Comparison of ENCODE assay signal across 1 cellular context in the genomic region with DNA sequence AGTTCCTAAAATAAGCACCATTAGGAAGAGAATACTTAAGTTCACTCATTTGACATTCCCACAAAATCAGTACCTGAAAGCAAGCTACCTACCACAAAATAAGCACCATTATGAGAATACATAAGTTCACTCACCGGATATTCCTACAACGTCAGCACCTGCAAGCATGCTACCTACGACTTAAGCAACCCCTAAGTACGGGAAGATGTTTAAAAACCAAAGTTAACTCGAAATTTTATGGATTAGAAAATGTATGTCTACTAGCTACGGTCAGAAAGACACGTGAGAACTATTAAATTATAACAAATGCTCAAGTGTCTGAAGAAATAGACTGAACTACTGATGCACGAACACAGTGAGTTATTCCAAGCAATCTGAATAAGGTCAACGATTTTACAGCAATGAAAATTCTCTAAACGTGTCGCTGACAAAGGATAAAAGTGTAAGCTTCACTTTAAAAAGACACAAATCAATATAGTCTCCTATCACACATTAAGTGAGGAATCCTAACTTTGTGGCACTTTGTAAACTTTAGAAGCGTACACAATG.
TF ChIP-seq lines count a peak whose summit lies in the region.

No MANE protein-coding gene starts in this region.

TF ChIP-seq in HCT116, 20 proteins besides CTCF, POLR2A, EP300 and RAD21 (continued from another document):
- TF ChIP-seq, protein P1, sequence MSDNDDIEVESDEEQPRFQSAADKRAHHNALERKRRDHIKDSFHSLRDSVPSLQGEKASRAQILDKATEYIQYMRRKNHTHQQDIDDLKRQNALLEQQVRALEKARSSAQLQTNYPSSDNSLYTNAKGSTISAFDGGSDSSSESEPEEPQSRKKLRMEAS (IDR thresholded peaks at IDR 0.05), result no peak
- TF ChIP-seq SIN3A (IDR thresholded peaks at IDR 0.05; ENCODE audit: low read depth), result no peak
